Comparison of ENCODE assay signal across 19 cellular contexts in genomic region chr15:58285921-58286278, GRCh38.
DNase-seq lines count a peak whose midpoint lies in the region; ATAC-seq and TF ChIP-seq lines count a peak whose summit lies in the region.
"Had no signal": no experiment of that assay in that cellular context is flagged by ENCODE, and none has a peak within 500 bp of the region (broad histone marks: within the 10 kb centered on the region; RNA-seq: fewer than 3 reads in every experiment).

No MANE protein-coding gene starts in this region.

- no peak overlapping the region for H3K4me3 ChIP-seq in thymus (ENCODE audit: low read length)

- no peak overlapping the region for H3K27ac Mint-ChIP-seq in WTC11
- H3K27ac Mint-ChIP-seq in stimulated activated memory B cell treated with anti-CD40 and anti-IgM and Interleukin-4, amounts not matched to agents 10 μg/mL and 1 μg/mL and 100 μg/mL, for 72 hours, result no peak overlapping the region
- no peak overlapping the region for H3K27ac Mint-ChIP-seq in activated T-helper 2 cell treated with anti-CD3 and anti-CD28 coated beads, Interferon-gamma antibody, Interleukin-2, Interleukin-4, amounts not matched to agents 10 μg/mL and 5 μg/mL and 100 μg/mL, durations not matched to agents 14 hours and 24 hours and 36 hours

- POLR2A ChIA-PET in WTC11 (lab: Charles Lee), result no interaction called here

- 7% methylated on average over 2 of the region's 2 CpGs for WGBS in thymus

- DNase-seq in WTC11 (ENCODE audit: low spot score) (no peak), left lobe of liver (ENCODE audit: low spot score) (no peak)
- no peak for DNase-seq in activated T-helper 2 cell treated with anti-CD3 and anti-CD28 coated beads, Interferon-gamma antibody, Interleukin-2, Interleukin-4, amounts not matched to agents 10 μg/mL and 5 μg/mL and 100 μg/mL, durations not matched to agents 14 hours and 24 hours and 36 hours (ENCODE audit: low spot score)
- DNase-seq: BE2C, DMS79, GOT3, HCEC 1CT, NCI-H1092, NCI-H1436, NCI-H187 treated with DMSO at 0.1 percent for 48 hours, NCI-H2107, NCI-H446 treated with DMSO at 0.1 percent for 48 hours, NCI-H526 treated with DMSO at 0.1 percent for 48 hours, OCI-M1, Right ventricle myocardium superior had no signal

- H3K36me3 ChIP-seq in KOPT-K1 (ENCODE audit: insufficient read depth, low read length) (no peaks in the 10 kb centered on the region), thymus (ENCODE audit: control insufficient read depth, insufficient read depth) (no peaks in the 10 kb centered on the region)
- H3K36me3 ChIP-seq: BE2C had no signal

- H3K36me3 Mint-ChIP-seq in WTC11, result no peaks in the 10 kb centered on the region
- H3K36me3 Mint-ChIP-seq in stimulated activated memory B cell treated with anti-CD40 and anti-IgM and Interleukin-4, amounts not matched to agents 10 μg/mL and 1 μg/mL and 100 μg/mL, for 72 hours, result no peaks in the 10 kb centered on the region
- no peaks in the 10 kb centered on the region for H3K36me3 Mint-ChIP-seq in activated T-helper 2 cell treated with anti-CD3 and anti-CD28 coated beads, Interferon-gamma antibody, Interleukin-2, Interleukin-4, amounts not matched to agents 10 μg/mL and 5 μg/mL and 100 μg/mL, durations not matched to agents 14 hours and 24 hours and 36 hours (ENCODE audit: low read depth)

- no peak overlapping the region for H3K4me3 Mint-ChIP-seq in WTC11
- no peak overlapping the region for H3K4me3 Mint-ChIP-seq in stimulated activated memory B cell treated with anti-CD40 and anti-IgM and Interleukin-4, amounts not matched to agents 10 μg/mL and 1 μg/mL and 100 μg/mL, for 72 hours
- no peak overlapping the region for H3K4me3 Mint-ChIP-seq in activated T-helper 2 cell treated with anti-CD3 and anti-CD28 coated beads, Interferon-gamma antibody, Interleukin-2, Interleukin-4, amounts not matched to agents 10 μg/mL and 5 μg/mL and 100 μg/mL, durations not matched to agents 14 hours and 24 hours and 36 hours (ENCODE audit: low read depth)

- peaks cover 17% of the 10 kb centered on the region for H3K4me1 ChIP-seq in thymus (ENCODE audit: control insufficient read depth, insufficient read depth, low read length)
- H3K4me1 ChIP-seq: BE2C had no signal

- ATAC-seq in WTC11 (no peak), left lobe of liver (peak; percentile 59), GM21390 (IDR thresholded peaks at IDR 0.05; ENCODE audit: unreplicated experiment) (no peak)
- ATAC-seq in stimulated activated memory B cell treated with anti-CD40 and anti-IgM and Interleukin-4, amounts not matched to agents 10 μg/mL and 1 μg/mL and 100 μg/mL, for 72 hours, result no peak

- H3K27ac ChIP-seq in KOPT-K1 (ENCODE audit: low read depth, low read length, poor library complexity, severe bottlenecking) (peak overlapping the region; percentile 53), thymus (ENCODE audit: low read depth) (peak overlapping the region; percentile 82)

- H3K9me3 ChIP-seq in KOPT-K1 (ENCODE audit: insufficient read depth, low read length, poor library complexity, severe bottlenecking), result no peaks in the 10 kb centered on the region
- H3K9me3 ChIP-seq in thymus (ENCODE audit: control insufficient read depth), result no peaks in the 10 kb centered on the region
- H3K9me3 ChIP-seq: BE2C had no signal

- TF ChIP-seq CTCF in WTC11 (IDR thresholded peaks at IDR 0.05), result no peak

- H3K27me3 Mint-ChIP-seq in WTC11 (ENCODE audit: low read depth), result no peaks in the 10 kb centered on the region
- H3K27me3 Mint-ChIP-seq in stimulated activated memory B cell treated with anti-CD40 and anti-IgM and Interleukin-4, amounts not matched to agents 10 μg/mL and 1 μg/mL and 100 μg/mL, for 72 hours, result no peaks in the 10 kb centered on the region
- H3K27me3 Mint-ChIP-seq in activated T-helper 2 cell treated with anti-CD3 and anti-CD28 coated beads, Interferon-gamma antibody, Interleukin-2, Interleukin-4, amounts not matched to agents 10 μg/mL and 5 μg/mL and 100 μg/mL, durations not matched to agents 14 hours and 24 hours and 36 hours (ENCODE audit: low read depth), result peaks cover 2% of the 10 kb centered on the region

- H3K27me3 ChIP-seq in thymus (ENCODE audit: control insufficient read depth, insufficient read depth), result no peaks in the 10 kb centered on the region
- H3K27me3 ChIP-seq: BE2C had no signal

- CTCF ChIA-PET in WTC11 (lab: Charles Lee), result no interaction called here

- peaks cover 18% of the 10 kb centered on the region for H3K4me1 Mint-ChIP-seq in WTC11
- H3K4me1 Mint-ChIP-seq in stimulated activated memory B cell treated with anti-CD40 and anti-IgM and Interleukin-4, amounts not matched to agents 10 μg/mL and 1 μg/mL and 100 μg/mL, for 72 hours, result no peaks in the 10 kb centered on the region
- peaks cover 10% of the 10 kb centered on the region for H3K4me1 Mint-ChIP-seq in activated T-helper 2 cell treated with anti-CD3 and anti-CD28 coated beads, Interferon-gamma antibody, Interleukin-2, Interleukin-4, amounts not matched to agents 10 μg/mL and 5 μg/mL and 100 μg/mL, durations not matched to agents 14 hours and 24 hours and 36 hours (ENCODE audit: low read depth)

- intact Hi-C loops in activated T-helper 2 cell treated with anti-CD3 and anti-CD28 coated beads, Interferon-gamma antibody, Interleukin-2, Interleukin-4, amounts not matched to agents 10 μg/mL and 5 μg/mL and 100 μg/mL, durations not matched to agents 14 hours and 24 hours and 36 hours (cut with micrococcal nuclease), result no loop called here

- H3K9me3 Mint-ChIP-seq in WTC11, result 0 out of 2 replicates have a peak, but pooled peaks cover 3% of the 10 kb centered on the region
- H3K9me3 Mint-ChIP-seq in stimulated activated memory B cell treated with anti-CD40 and anti-IgM and Interleukin-4, amounts not matched to agents 10 μg/mL and 1 μg/mL and 100 μg/mL, for 72 hours, result peaks cover 2% of the 10 kb centered on the region
- H3K9me3 Mint-ChIP-seq in activated T-helper 2 cell treated with anti-CD3 and anti-CD28 coated beads, Interferon-gamma antibody, Interleukin-2, Interleukin-4, amounts not matched to agents 10 μg/mL and 5 μg/mL and 100 μg/mL, durations not matched to agents 14 hours and 24 hours and 36 hours, result no peaks in the 10 kb centered on the region

TF ChIP-seq in WTC11, 78 proteins besides CTCF, POLR2A, EP300 and RAD21:
- TF ChIP-seq, protein P1, sequence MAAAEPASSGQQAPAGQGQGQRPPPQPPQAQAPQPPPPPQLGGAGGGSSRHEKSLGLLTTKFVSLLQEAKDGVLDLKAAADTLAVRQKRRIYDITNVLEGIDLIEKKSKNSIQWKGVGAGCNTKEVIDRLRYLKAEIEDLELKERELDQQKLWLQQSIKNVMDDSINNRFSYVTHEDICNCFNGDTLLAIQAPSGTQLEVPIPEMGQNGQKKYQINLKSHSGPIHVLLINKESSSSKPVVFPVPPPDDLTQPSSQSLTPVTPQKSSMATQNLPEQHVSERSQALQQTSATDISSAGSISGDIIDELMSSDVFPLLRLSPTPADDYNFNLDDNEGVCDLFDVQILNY (CRISPR knock-in tag; IDR thresholded peaks at IDR 0.05), result no peak
- TF ChIP-seq, protein P2, sequence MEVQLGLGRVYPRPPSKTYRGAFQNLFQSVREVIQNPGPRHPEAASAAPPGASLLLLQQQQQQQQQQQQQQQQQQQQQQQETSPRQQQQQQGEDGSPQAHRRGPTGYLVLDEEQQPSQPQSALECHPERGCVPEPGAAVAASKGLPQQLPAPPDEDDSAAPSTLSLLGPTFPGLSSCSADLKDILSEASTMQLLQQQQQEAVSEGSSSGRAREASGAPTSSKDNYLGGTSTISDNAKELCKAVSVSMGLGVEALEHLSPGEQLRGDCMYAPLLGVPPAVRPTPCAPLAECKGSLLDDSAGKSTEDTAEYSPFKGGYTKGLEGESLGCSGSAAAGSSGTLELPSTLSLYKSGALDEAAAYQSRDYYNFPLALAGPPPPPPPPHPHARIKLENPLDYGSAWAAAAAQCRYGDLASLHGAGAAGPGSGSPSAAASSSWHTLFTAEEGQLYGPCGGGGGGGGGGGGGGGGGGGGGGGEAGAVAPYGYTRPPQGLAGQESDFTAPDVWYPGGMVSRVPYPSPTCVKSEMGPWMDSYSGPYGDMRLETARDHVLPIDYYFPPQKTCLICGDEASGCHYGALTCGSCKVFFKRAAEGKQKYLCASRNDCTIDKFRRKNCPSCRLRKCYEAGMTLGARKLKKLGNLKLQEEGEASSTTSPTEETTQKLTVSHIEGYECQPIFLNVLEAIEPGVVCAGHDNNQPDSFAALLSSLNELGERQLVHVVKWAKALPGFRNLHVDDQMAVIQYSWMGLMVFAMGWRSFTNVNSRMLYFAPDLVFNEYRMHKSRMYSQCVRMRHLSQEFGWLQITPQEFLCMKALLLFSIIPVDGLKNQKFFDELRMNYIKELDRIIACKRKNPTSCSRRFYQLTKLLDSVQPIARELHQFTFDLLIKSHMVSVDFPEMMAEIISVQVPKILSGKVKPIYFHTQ (CRISPR knock-in tag; IDR thresholded peaks at IDR 0.05), result no peak
- TF ChIP-seq GABPB1 (CRISPR knock-in tag; IDR thresholded peaks at IDR 0.05) (0 out of 2 replicates have a peak, but pooled peaks have one; percentile 39), NR1H2 (CRISPR knock-in tag; IDR thresholded peaks at IDR 0.05) (no peak)
